ENCODE assay signal across 19 cellular contexts in the genomic region with DNA sequence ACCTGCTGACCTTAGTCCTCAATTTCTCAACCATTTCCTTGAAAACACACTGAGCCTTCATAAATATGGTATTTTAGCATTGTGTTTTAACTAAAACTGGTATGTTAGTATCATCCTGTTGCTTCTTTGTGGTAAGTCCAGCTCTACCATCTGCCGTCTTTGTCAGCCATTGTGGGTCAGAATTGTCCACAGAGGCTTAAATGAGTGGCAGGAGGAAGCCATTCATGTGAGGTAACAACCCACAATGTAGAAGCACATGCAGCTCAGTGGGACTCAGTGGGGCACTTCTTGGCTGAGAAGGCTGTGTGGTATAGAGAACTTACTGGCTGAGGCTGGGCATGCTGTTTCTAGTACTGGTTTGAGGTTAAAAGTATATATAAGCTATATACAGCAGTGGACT.
A peak's percentile ranks its signal among the peaks of the same experiment; 100 is the strongest.
DNase-seq lines count a peak whose midpoint lies in the region; ATAC-seq and TF ChIP-seq lines count a peak whose summit lies in the region.
"Had no signal": no experiment of that assay in that cellular context is flagged by ENCODE, and none has a peak within 500 bp of the region (broad histone marks: within the 10 kb centered on the region; RNA-seq: fewer than 3 reads in every experiment).

No MANE protein-coding gene starts in this region.

- H3K9me3 Mint-ChIP-seq in MCF 10A (ENCODE audit: unreplicated experiment): no peaks in the 10 kb centered on the region

- H3K27ac ChIP-seq in GM23248: no peak overlapping the region
- H3K27ac ChIP-seq: BLaER1 treated with 17β-estradiol and CSF1 and Interleukin-3, amounts not matched to agents 10 nM and 100 nM; Peyer's patch had no signal

- no peak overlapping the region for H3K4me3 Mint-ChIP-seq in MCF 10A (ENCODE audit: unreplicated experiment)
- H3K4me3 Mint-ChIP-seq: CD4-positive, alpha-beta memory T cell had no signal

- no peaks in the 10 kb centered on the region for H3K9me2 ChIP-seq in GM23248 (ENCODE audit: insufficient read depth)

- BruUV-seq in MCF 10A (replicated peaks; lab: Mats Ljungman, UMichigan): no TSS peak

- peaks cover 65% of the 10 kb centered on the region for H3K4me1 ChIP-seq in GM23248 (ENCODE audit: insufficient read depth)
- H3K4me1 ChIP-seq: Peyer's patch had no signal

- no peaks in the 10 kb centered on the region for H3K79me2 ChIP-seq in GM23248 (ENCODE audit: insufficient read depth)

- no peak for DNase-seq in GM23248
- peak; percentile 98 for DNase-seq in MV-4-11 (lab: John Stamatoyannopoulos, UW)
- DNase-seq in SKM-1 (lab: John Stamatoyannopoulos, UW; ENCODE audit: unreplicated experiment): peak; percentile 23
- DNase-seq in myocyte (ENCODE audit: low read depth): peak; percentile 92
- no peak for DNase-seq in MCF 10A (ENCODE audit: unreplicated experiment)
- DNase-seq in T-helper 9 cell: no peak
- DNase-seq: 8988T, Caco-2, MM.1S, NCI-H1694, NCI-H2081 treated with DMSO at 0.1 percent for 48 hours, NCI-H2171 treated with DMSO at 0.1 percent for 48 hours, NCI-H446, NCI-H526, Peyer's patch had no signal

- no peak overlapping the region for H3K27ac Mint-ChIP-seq in MCF 10A (ENCODE audit: low read depth, unreplicated experiment)
- H3K27ac Mint-ChIP-seq: CD4-positive, alpha-beta memory T cell had no signal

- in situ Hi-C loops in GM23248 (cut with MboI): no loop called here

- no peak overlapping the region for H3K9ac ChIP-seq in GM23248
- H3K9ac ChIP-seq: BLaER1 treated with 17β-estradiol and CSF1 and Interleukin-3, amounts not matched to agents 10 nM and 100 nM had no signal

- CTCF ChIA-PET in MCF 10A (lab: Yijun Ruan, JAX): interaction anchor here (1.1 to 1.4 kb wide), 2 partner anchors 10 to 47 kb away, joined by 3 to 8 read pairs; no protein-coding TSS in a partner anchor

- H3K4me1 Mint-ChIP-seq in MCF 10A (ENCODE audit: insufficient read depth, unreplicated experiment): peaks cover 35% of the 10 kb centered on the region
- H3K4me1 Mint-ChIP-seq: CD4-positive, alpha-beta memory T cell had no signal

- intact Hi-C loops in MCF 10A (cut with micrococcal nuclease): no loop called here

- TF ChIP-seq CTCF in MCF 10A (IDR thresholded peaks at IDR 0.05; ENCODE audit: unreplicated experiment): no peak

- H3K27me3 Mint-ChIP-seq in MCF 10A (ENCODE audit: insufficient read depth, unreplicated experiment): no peaks in the 10 kb centered on the region

- ATAC-seq in GM21381 (IDR thresholded peaks at IDR 0.05; ENCODE audit: unreplicated experiment): no peak
- ATAC-seq: K562 had no signal

- no peak overlapping the region for H3K4me3 ChIP-seq in GM23248
- H3K4me3 ChIP-seq: BLaER1 treated with 17β-estradiol and CSF1 and Interleukin-3, amounts not matched to agents 10 nM and 100 nM; K562; Peyer's patch had no signal

- H3K36me3 ChIP-seq in GM23248 (ENCODE audit: low read depth): no peaks in the 10 kb centered on the region
- H3K36me3 ChIP-seq: BLaER1 treated with 17β-estradiol and CSF1 and Interleukin-3, amounts not matched to agents 10 nM and 100 nM; Peyer's patch had no signal

- no peaks in the 10 kb centered on the region for H3K36me3 Mint-ChIP-seq in MCF 10A (ENCODE audit: insufficient read depth, unreplicated experiment)
- H3K36me3 Mint-ChIP-seq: CD4-positive, alpha-beta memory T cell had no signal

- POLR2A ChIA-PET in MCF 10A (lab: Yijun Ruan, JAX): interaction anchor here (0.6 to 3.2 kb wide), 5 partner anchors 8 to 149 kb away, joined by 3 to 21 read pairs (median 5); partner anchors contain the start of gene NR3C1

- H3K27me3 ChIP-seq in GM23248 (replicated peaks; ENCODE audit: insufficient read depth): no peaks in the 10 kb centered on the region
- H3K27me3 ChIP-seq: BLaER1 treated with 17β-estradiol and CSF1 and Interleukin-3, amounts not matched to agents 10 nM and 100 nM; Peyer's patch had no signal

- WGBS in GM23248 (ENCODE audit: low coverage in 1 of 2, low lambda C conversion rate in 2 of 2, missing lambda C conversion rate in 2 of 2), 2 experiments: 100% methylated on average over 1 of the region's 1 CpG

- H4K20me1 ChIP-seq in GM23248 (ENCODE audit: insufficient read depth): no peaks in the 10 kb centered on the region
- H4K20me1 ChIP-seq: BLaER1 treated with 17β-estradiol and CSF1 and Interleukin-3, amounts not matched to agents 10 nM and 100 nM had no signal

- no peaks in the 10 kb centered on the region for H3K9me3 ChIP-seq in GM23248 (ENCODE audit: low read depth)
- H3K9me3 ChIP-seq: Caco-2, Peyer's patch had no signal

- H3K4me2 ChIP-seq in GM23248 (ENCODE audit: unreplicated experiment): peak overlapping the region; percentile 32

- peaks cover 69% of the 10 kb centered on the region for H3F3A ChIP-seq in GM23248 (ENCODE audit: insufficient read depth)

- H2AFZ ChIP-seq in GM23248: no peak overlapping the region

Comparison
In these comparisons a context has a peak if more than half of its experiments do, and no peak if none do; other contexts are left out.
1. DNase-seq: peak in MV-4-11 (single experiment), SKM-1 (single experiment) and myocyte (single experiment); none in GM23248 (single experiment), MCF 10A (single experiment) and T-helper 9 cell (single experiment).